ENCODE assay signal across 15 cellular contexts in genomic region chr5:138565100-138565821, GRCh38. TPM values are rescaled to one million over a fixed set of nuclear protein-coding genes. Genes with fewer than 3 reads are reported as not detected.
A peak's percentile ranks its signal among the peaks of the same experiment; 100 is the strongest.
DNase-seq lines count a peak whose midpoint lies in the region; ATAC-seq lines count a peak whose summit lies in the region.
"Had no signal": no experiment of that assay in that cellular context is flagged by ENCODE, and none has a peak within 500 bp of the region (broad histone marks: within the 10 kb centered on the region; RNA-seq: fewer than 3 reads in every experiment).

No MANE protein-coding gene starts in this region.

- H2BK12ac ChIP-seq in trophoblast cell (ENCODE audit: low read length) = no peak overlapping the region

- H3K23ac ChIP-seq in trophoblast cell (ENCODE audit: low read length) = no peak overlapping the region

- H4K12ac ChIP-seq in trophoblast cell (ENCODE audit: low read depth, low read length) = no peak overlapping the region

- CTCF ChIA-PET in activated CD8-positive, alpha-beta memory T cell treated with anti-CD3 and anti-CD28 coated beads, Interleukin-2, amount 10 ng/mL, durations not matched to agents 7 days and 5 days (lab: Charles Lee) = interaction anchor here (0.8 to 3.8 kb wide), 10 partner anchors 10 to 212 kb away, joined by 3 to 23 read pairs (median 4); partner anchors contain the start of genes ETF1 and HSPA9

- peaks cover 66% of the 10 kb centered on the region for H3K36me3 Mint-ChIP-seq in activated CD8-positive, alpha-beta memory T cell treated with anti-CD3 and anti-CD28 coated beads, Interleukin-2, amount 10 ng/mL, durations not matched to agents 7 days and 5 days
- H3K36me3 Mint-ChIP-seq in activated naive CD8-positive, alpha-beta T cell = peaks cover 17% of the 10 kb centered on the region

- H4K8ac ChIP-seq in trophoblast cell (ENCODE audit: low read depth, low read length) = no peak overlapping the region

- H3K79me1 ChIP-seq in trophoblast cell (ENCODE audit: low read length) = no peaks in the 10 kb centered on the region

- no peaks in the 10 kb centered on the region for H3K9me3 ChIP-seq in trophoblast cell (ENCODE audit: insufficient read depth, low read depth, low read length)
- H3K9me3 ChIP-seq: MG63, right atrium auricular region, tibial nerve had no signal

- no peak overlapping the region for H2AFZ ChIP-seq in trophoblast cell (ENCODE audit: insufficient read depth, low read length, poor library complexity)

- peak; percentile 84 for ATAC-seq in activated CD8-positive, alpha-beta memory T cell treated with anti-CD3 and anti-CD28 coated beads, Interleukin-2, amount 10 ng/mL, durations not matched to agents 7 days and 5 days
- ATAC-seq in HG03439 (IDR thresholded peaks at IDR 0.05; ENCODE audit: unreplicated experiment) = peak; percentile 62

- H3K14ac ChIP-seq in trophoblast cell (ENCODE audit: low read length) = no peak overlapping the region

- no peak overlapping the region for H2BK120ac ChIP-seq in trophoblast cell (ENCODE audit: insufficient read depth, low read length, poor library complexity)

- peaks cover 34 to 56% of the 10 kb centered on the region in 2 experiments for H3K36me3 ChIP-seq in trophoblast cell (ENCODE audit: control insufficient read depth in 1 of 2, insufficient read depth in 2 of 2, low read length in 2 of 2)

- no peak overlapping the region for H2AK5ac ChIP-seq in trophoblast cell (ENCODE audit: low read length)

- no peaks in the 10 kb centered on the region for H3K9me3 Mint-ChIP-seq in activated CD8-positive, alpha-beta memory T cell treated with anti-CD3 and anti-CD28 coated beads, Interleukin-2, amount 10 ng/mL, durations not matched to agents 7 days and 5 days (ENCODE audit: low read depth)
- no peaks in the 10 kb centered on the region for H3K9me3 Mint-ChIP-seq in activated naive CD8-positive, alpha-beta T cell (ENCODE audit: low read depth)

- H3K4me3 Mint-ChIP-seq in activated CD8-positive, alpha-beta memory T cell treated with anti-CD3 and anti-CD28 coated beads, Interleukin-2, amount 10 ng/mL, durations not matched to agents 7 days and 5 days = peak overlapping the region; percentile 49
- H3K4me3 Mint-ChIP-seq in activated naive CD8-positive, alpha-beta T cell = peak overlapping the region; percentile 61

- H3K4me3 ChIP-seq in trophoblast cell (ENCODE audit: low read depth, low read length) = no peak overlapping the region
- H3K4me3 ChIP-seq: lung, MG63, right atrium auricular region, tibial nerve had no signal

- no peak overlapping the region for H3K9ac ChIP-seq in trophoblast cell (ENCODE audit: low read length)

- H3K27ac ChIP-seq in trophoblast cell (ENCODE audit: low read depth, low read length) = no peak overlapping the region
- H3K27ac ChIP-seq: right atrium auricular region, tibial nerve had no signal

- H3K79me2 ChIP-seq in trophoblast cell (ENCODE audit: control insufficient read depth, insufficient read depth, low read length, poor library complexity) = no peaks in the 10 kb centered on the region

- H3K4me1 Mint-ChIP-seq in activated CD8-positive, alpha-beta memory T cell treated with anti-CD3 and anti-CD28 coated beads, Interleukin-2, amount 10 ng/mL, durations not matched to agents 7 days and 5 days = peaks cover 72% of the 10 kb centered on the region
- peaks cover 63% of the 10 kb centered on the region for H3K4me1 Mint-ChIP-seq in activated naive CD8-positive, alpha-beta T cell (ENCODE audit: low read depth)

- no peak overlapping the region for H4K91ac ChIP-seq in trophoblast cell (ENCODE audit: low read depth, low read length)

- H2BK5ac ChIP-seq in trophoblast cell (ENCODE audit: low read depth, low read length, poor library complexity) = no peak overlapping the region

- H3K4ac ChIP-seq in trophoblast cell (ENCODE audit: low read depth, low read length) = peak overlapping the region; percentile 52

- no peaks in the 10 kb centered on the region for H3K27me3 Mint-ChIP-seq in activated CD8-positive, alpha-beta memory T cell treated with anti-CD3 and anti-CD28 coated beads, Interleukin-2, amount 10 ng/mL, durations not matched to agents 7 days and 5 days
- H3K27me3 Mint-ChIP-seq in activated naive CD8-positive, alpha-beta T cell = no peaks in the 10 kb centered on the region

- peak overlapping the region; percentile 98 for H3K27ac Mint-ChIP-seq in activated CD8-positive, alpha-beta memory T cell treated with anti-CD3 and anti-CD28 coated beads, Interleukin-2, amount 10 ng/mL, durations not matched to agents 7 days and 5 days
- H3K27ac Mint-ChIP-seq in activated naive CD8-positive, alpha-beta T cell = peak overlapping the region; percentile 74

- no peaks in the 10 kb centered on the region for H3K27me3 ChIP-seq in trophoblast cell (ENCODE audit: insufficient read depth, low read length)
- H3K27me3 ChIP-seq: MG63, right atrium auricular region, tibial nerve had no signal

- H3K4me1 ChIP-seq in trophoblast cell (ENCODE audit: control insufficient read depth in 1 of 2, insufficient read depth in 2 of 2, low read length in 2 of 2) = no peaks in the 10 kb centered on the region

- DNase-seq in activated CD8-positive, alpha-beta memory T cell treated with anti-CD3 and anti-CD28 coated beads, Interleukin-2, amount 10 ng/mL, durations not matched to agents 7 days and 5 days = peak; percentile 74
- no peak for DNase-seq in activated CD8-positive, alpha-beta memory T cell treated with anti-CD3 and anti-CD28 coated beads for 24 hours
- no peak for DNase-seq in trophoblast cell
- DNase-seq in dermis blood vessel endothelial cell = no peak
- no peak for DNase-seq in LoVo (ENCODE audit: low spot score)
- no peak for DNase-seq in NCI-H1048 (lab: John Stamatoyannopoulos, UW)
- DNase-seq: MG63; NCI-H187 treated with DMSO at 0.1 percent for 48 hours; NCI-H526 treated with DMSO at 0.1 percent for 48 hours; stimulated activated CD4-positive, alpha-beta T cell treated with anti-CD3 and anti-CD28 coated beads, Interleukin-2, amount 100 ng/mL, for 48 hours had no signal

- WGBS in trophoblast cell (ENCODE audit: extremely low coverage, insufficient coverage, insufficient read length) = no CpG with 5 or more reads among the region's 7 CpGs

- H3K18ac ChIP-seq in trophoblast cell (ENCODE audit: low read length) = no peak overlapping the region

- H3K4me2 ChIP-seq in trophoblast cell (ENCODE audit: low read length) = no peak overlapping the region

RNA-seq across cellular contexts. Expression of gene HSPA9, which starts 9.9 kb away (rescaled TPM):
- 100 to 1,000 TPM; 208 to 309 TPM for total RNA-seq in activated CD8-positive, alpha-beta memory T cell treated with anti-CD3 and anti-CD28 coated beads, Interleukin-2, amount 10 ng/mL, durations not matched to agents 7 days and 5 days
- polyA plus RNA-seq in trophoblast cell (2013) = 109 and 112 TPM in 2 replicates
- 239 and 281 TPM in 2 replicates for total RNA-seq in dermis blood vessel endothelial cell

RNA-seq across cellular contexts. Expression of gene ETF1, which starts 22.2 kb away (rescaled TPM):
- total RNA-seq in activated CD8-positive, alpha-beta memory T cell treated with anti-CD3 and anti-CD28 coated beads, Interleukin-2, amount 10 ng/mL, durations not matched to agents 7 days and 5 days = 100 to 1,000 TPM in 1 of 2 experiments, 10 to 100 TPM in 1; 92.2 to 134 TPM
- polyA plus RNA-seq in trophoblast cell (2013) = 165 and 167 TPM in 2 replicates
- 102 and 129 TPM in 2 replicates for total RNA-seq in dermis blood vessel endothelial cell
